In the genomic region with DNA sequence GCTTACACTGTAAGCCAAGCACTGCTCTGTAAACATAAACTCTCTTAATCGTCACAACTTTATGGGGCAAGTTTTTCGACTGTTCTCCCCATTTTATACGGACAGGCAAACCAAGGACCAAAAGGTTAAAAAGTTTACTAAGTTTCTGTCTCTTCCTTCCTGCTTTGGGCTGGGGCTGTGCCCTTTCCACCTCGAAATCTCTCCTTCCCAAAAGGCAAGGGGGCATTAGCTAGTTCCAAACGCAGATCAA, we compare ENCODE assay signal across 8 cellular contexts. TPM values are rescaled to one million over a fixed set of nuclear protein-coding genes. Genes with fewer than 3 reads are reported as not detected.
DNase-seq lines count a peak whose midpoint lies in the region; ATAC-seq, FAIRE-seq and TF ChIP-seq lines count a peak whose summit lies in the region.

No MANE protein-coding gene starts in this region.

- peak overlapping the region; percentile 92 to 100 for H3K4me3 ChIP-seq in right atrium auricular region
- H3K4me3 ChIP-seq in bronchial epithelial cell (ENCODE audit: low read depth, low read length) = peak overlapping the region; percentile 100
- H3K4me3 ChIP-seq in mononuclear cell (ENCODE audit: low read length) = peak overlapping the region; percentile 93

- H3K27me3 ChIP-seq in right atrium auricular region = no peaks in the 10 kb centered on the region
- no peaks in the 10 kb centered on the region for H3K27me3 ChIP-seq in bronchial epithelial cell (ENCODE audit: control insufficient read depth, insufficient read depth, low read length)
- H3K27me3 ChIP-seq in mononuclear cell (ENCODE audit: insufficient read depth, low read length) = no peaks in the 10 kb centered on the region

- no peak for FAIRE-seq in bronchial epithelial cell (lab: Jason Lieb, UNC)

- peak overlapping the region; percentile 99 for H3K27ac ChIP-seq in right atrium auricular region

- DNase-seq in right atrium auricular region (ENCODE audit: low spot score) (no peak), left cardiac atrium (no peak), bronchial epithelial cell (ENCODE audit: low read depth) (no peak), hippocampal formation (lab: John Stamatoyannopoulos, UW) (no peak), foreskin melanocyte (no peak)
- DNase-seq in stimulated activated CD4-positive, alpha-beta T cell treated with anti-CD3 and anti-CD28 coated beads, Interleukin-2, amount 100 ng/mL, for 48 hours = no peak

- TF ChIP-seq CTCF in right atrium auricular region (IDR thresholded peaks at IDR 0.05) = no peak
- TF ChIP-seq CTCF in bronchial epithelial cell (IDR thresholded peaks at IDR 0.05; ENCODE audit: insufficient read depth, low read length, severe bottlenecking) = no peak

- ATAC-seq in left cardiac atrium = no peak
- no peak for ATAC-seq in HG02981 (IDR thresholded peaks at IDR 0.05; ENCODE audit: unreplicated experiment)

- peaks cover 23% of the 10 kb centered on the region for H3K36me3 ChIP-seq in right atrium auricular region
- H3K36me3 ChIP-seq in bronchial epithelial cell (ENCODE audit: control insufficient read depth, insufficient read depth, low read length) = peaks cover 9% of the 10 kb centered on the region

- no peaks in the 10 kb centered on the region for H3K9me3 ChIP-seq in right atrium auricular region
- no peaks in the 10 kb centered on the region for H3K9me3 ChIP-seq in mononuclear cell (ENCODE audit: low read depth, low read length)

- intact Hi-C loops in left cardiac atrium (cut with DNase I) = loop anchor here (1.0 to 10.0 kb wide), 3 partner anchors 44 to 116 kb away; a partner anchor contains a TSS

- peaks cover 0 to 59% of the 10 kb centered on the region in 2 donors for H3K4me1 ChIP-seq in right atrium auricular region
- H3K4me1 ChIP-seq in mononuclear cell (ENCODE audit: insufficient read depth, low read length) = peaks cover 61% of the 10 kb centered on the region

RNA-seq across cellular contexts. Expression of a gene that starts 2.2 kb away (rescaled TPM):
- 100 to 1,000 TPM; 240 to 420 TPM for total RNA-seq in right atrium auricular region
- total RNA-seq in left cardiac atrium = 100 to 1,000 TPM; 122 to 169 TPM
- total RNA-seq in bronchial epithelial cell = 54.0 and 89.0 TPM in 2 replicates
- 1,318 TPM for total RNA-seq in mononuclear cell

RNA-seq across cellular contexts. Expression of a gene that starts 4.9 kb away (rescaled TPM):
- total RNA-seq in right atrium auricular region (1 to 10 TPM in 1 of 2 donors, under 1 TPM in 1; 0.52 to 1.5 TPM), left cardiac atrium (1 to 10 TPM in 1 of 2 donors, under 1 TPM in 1; 0.91 to 1.3 TPM), bronchial epithelial cell (under 0.01 TPM in 1 of 2 replicates, not detected in the other), mononuclear cell (7.7 TPM)

RNA-seq across cellular contexts. Expression of a gene that starts 43.7 kb away (rescaled TPM):
- total RNA-seq in right atrium auricular region = 10 to 100 TPM; 68.5 to 97.3 TPM
- 10 to 100 TPM; 68.9 to 79.0 TPM for total RNA-seq in left cardiac atrium
- 208 and 260 TPM in 2 replicates for total RNA-seq in bronchial epithelial cell
- total RNA-seq in mononuclear cell = 62.4 TPM

RNA-seq across cellular contexts. Expression of a gene that starts 53.0 kb away (rescaled TPM):
- total RNA-seq in right atrium auricular region = 1 to 10 TPM in 1 of 2 donors, not detected in 1; 1.4 TPM
- under 1 TPM in 1 of 2 donors, not detected in 1; 0.55 TPM for total RNA-seq in left cardiac atrium
- 0.26 and 0.38 TPM in 2 replicates for total RNA-seq in bronchial epithelial cell
- total RNA-seq in mononuclear cell = not detected
